Comparison of ENCODE assay signal across 28 cellular contexts in the genomic region with DNA sequence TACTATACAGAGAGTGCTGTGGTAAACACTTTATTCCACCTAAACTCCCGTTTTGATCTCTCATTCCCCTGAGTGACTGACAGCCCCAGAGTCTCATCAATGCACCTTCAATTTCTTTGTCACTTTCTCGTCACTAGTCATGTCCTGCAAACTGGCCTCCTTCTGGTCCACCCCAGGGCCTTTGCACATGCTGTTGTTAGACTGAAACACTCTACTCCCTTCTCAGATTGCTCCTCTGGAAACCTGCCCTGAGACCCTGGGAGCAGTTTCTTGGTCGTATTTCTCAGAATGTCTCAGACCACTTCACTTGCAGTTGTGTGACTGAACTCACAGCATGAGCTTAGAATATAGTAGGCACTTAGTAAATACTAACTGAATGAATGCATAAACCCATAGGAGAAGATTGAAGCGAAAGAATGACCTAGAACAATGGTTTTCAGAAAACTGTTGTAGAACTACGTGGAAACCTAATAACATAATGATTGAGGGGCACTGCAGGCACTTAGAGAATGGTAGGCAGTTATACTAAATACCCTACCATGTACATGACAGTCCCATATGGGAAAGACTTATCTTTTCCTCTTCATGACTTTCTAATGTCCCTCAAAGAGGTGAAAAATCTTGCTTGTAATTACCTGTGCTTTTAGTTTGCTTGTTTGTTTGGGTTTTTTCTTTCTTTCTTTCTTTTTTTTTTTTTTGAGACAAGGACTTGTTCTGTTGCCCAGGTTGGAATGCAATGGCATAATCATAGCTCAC.
"Had no signal": no experiment of that assay in that cellular context is flagged by ENCODE, and none has a peak within 500 bp of the region (broad histone marks: within the 10 kb centered on the region; RNA-seq: fewer than 3 reads in every experiment).

No MANE protein-coding gene starts in this region.

- H3K36me3 ChIP-seq: colonic mucosa, esophagus muscularis mucosa, esophagus squamous epithelium, gastrocnemius medialis, gastroesophageal sphincter, heart left ventricle, heart right ventricle had no signal

- H3K4me1 ChIP-seq: colonic mucosa, foreskin keratinocyte, gastrocnemius medialis, heart right ventricle had no signal

- H3K4me3 ChIP-seq: colonic mucosa, coronary artery, dorsolateral prefrontal cortex, esophagus muscularis mucosa, esophagus squamous epithelium, gastrocnemius medialis, gastroesophageal sphincter, heart left ventricle, heart right ventricle had no signal

- ATAC-seq: effector memory CD8-positive, alpha-beta T cell; esophagus mucosa; foreskin keratinocyte; gastrocnemius medialis; gastroesophageal sphincter; heart left ventricle; heart right ventricle had no signal

- H3K27me3 ChIP-seq: dorsolateral prefrontal cortex had no signal

- DNase-seq: colonic mucosa; cortex of kidney; dermis blood vessel endothelial cell; dorsolateral prefrontal cortex; effector CD4-positive, alpha-beta T cell; effector CD8-positive, alpha-beta T cell; effector memory CD4-positive, alpha-beta T cell; effector memory CD8-positive, alpha-beta T cell; endodermal cell; erythroblast; esophagus squamous epithelium; foreskin fibroblast; foreskin keratinocyte; foreskin melanocyte; gastrocnemius medialis; glutamatergic neuron; head of caudate nucleus; heart left ventricle; heart right ventricle had no signal

- FAIRE-seq: colon, endometrium, endothelial cell of umbilical vein, frontal cortex had no signal

- H3K9me3 ChIP-seq: colonic mucosa, esophagus muscularis mucosa, esophagus squamous epithelium, gastrocnemius medialis, gastroesophageal sphincter, heart left ventricle, heart right ventricle had no signal

- H3K27ac ChIP-seq: colonic mucosa, coronary artery, epithelial cell of prostate, esophagus muscularis mucosa, esophagus squamous epithelium, foreskin keratinocyte, gastrocnemius medialis, gastroesophageal sphincter, heart left ventricle, heart right ventricle had no signal
